Comparison of ENCODE assay signal across 8 cellular contexts in genomic region chr6:2244261-2245102, GRCh38. TPM values are rescaled to one million over a fixed set of nuclear protein-coding genes. Genes with fewer than 3 reads are reported as not detected.
DNase-seq lines count a peak whose midpoint lies in the region; ATAC-seq lines count a peak whose summit lies in the region.

No MANE protein-coding gene starts in this region.

- peak overlapping the region; percentile 94 for H3K4me3 Mint-ChIP-seq in activated CD8-positive, alpha-beta T cell treated with anti-CD3 and anti-CD28 coated beads, Interleukin-2, amount 10 ng/mL, durations not matched to agents 7 days and 5 days
- H3K4me3 Mint-ChIP-seq in stimulated activated memory B cell treated with anti-CD40 and anti-IgM and Interleukin-4, amounts not matched to agents 10 μg/mL and 1 μg/mL and 100 μg/mL, for 72 hours, result peak overlapping the region; percentile 90

- peaks cover 43% of the 10 kb centered on the region for H3K4me1 Mint-ChIP-seq in activated CD8-positive, alpha-beta T cell treated with anti-CD3 and anti-CD28 coated beads, Interleukin-2, amount 10 ng/mL, durations not matched to agents 7 days and 5 days (ENCODE audit: low read depth)
- H3K4me1 Mint-ChIP-seq in stimulated activated memory B cell treated with anti-CD40 and anti-IgM and Interleukin-4, amounts not matched to agents 10 μg/mL and 1 μg/mL and 100 μg/mL, for 72 hours, result peaks cover 58% of the 10 kb centered on the region

- H3K4me3 ChIP-seq in GM08714 (ENCODE audit: low read length) (peak overlapping the region; percentile 89), iPS-15b (ENCODE audit: low read depth, low read length) (peak overlapping the region; percentile 81)

- CTCF ChIA-PET in activated CD8-positive, alpha-beta T cell treated with anti-CD3 and anti-CD28 coated beads, Interleukin-2, amount 10 ng/mL, durations not matched to agents 7 days and 5 days (lab: Charles Lee), result no interaction called here

- POLR2A ChIA-PET in activated CD8-positive, alpha-beta T cell treated with anti-CD3 and anti-CD28 coated beads, Interleukin-2, amount 10 ng/mL, durations not matched to agents 7 days and 5 days (lab: Charles Lee), result no interaction called here

- H3K36me3 Mint-ChIP-seq in activated CD8-positive, alpha-beta T cell treated with anti-CD3 and anti-CD28 coated beads, Interleukin-2, amount 10 ng/mL, durations not matched to agents 7 days and 5 days (ENCODE audit: low read depth), result peaks cover 5% of the 10 kb centered on the region
- H3K36me3 Mint-ChIP-seq in stimulated activated memory B cell treated with anti-CD40 and anti-IgM and Interleukin-4, amounts not matched to agents 10 μg/mL and 1 μg/mL and 100 μg/mL, for 72 hours, result peaks cover 4% of the 10 kb centered on the region

- no peaks in the 10 kb centered on the region for H3K9me3 ChIP-seq in iPS-15b (ENCODE audit: control insufficient read depth, insufficient read depth, low read length)

- peak; percentile 18 for DNase-seq in activated CD8-positive, alpha-beta T cell treated with anti-CD3 and anti-CD28 coated beads, Interleukin-2, amount 10 ng/mL, durations not matched to agents 7 days and 5 days
- DNase-seq in NCI-H524 treated with DMSO at 0.1 percent for 48 hours (lab: John Stamatoyannopoulos, UW) (no peak), ecto neural progenitor cell (ENCODE audit: low spot score) (no peak)

- peak overlapping the region; percentile 38 for H3K9ac ChIP-seq in iPS-15b (ENCODE audit: low read depth, low read length)

- H3K27me3 ChIP-seq in iPS-15b (ENCODE audit: control insufficient read depth, insufficient read depth, low read length), result no peaks in the 10 kb centered on the region

- no peaks in the 10 kb centered on the region for H3K9me3 Mint-ChIP-seq in activated CD8-positive, alpha-beta T cell treated with anti-CD3 and anti-CD28 coated beads, Interleukin-2, amount 10 ng/mL, durations not matched to agents 7 days and 5 days (ENCODE audit: insufficient read depth)
- H3K9me3 Mint-ChIP-seq in stimulated activated memory B cell treated with anti-CD40 and anti-IgM and Interleukin-4, amounts not matched to agents 10 μg/mL and 1 μg/mL and 100 μg/mL, for 72 hours, result no peaks in the 10 kb centered on the region

- H3K4me1 ChIP-seq in iPS-15b (ENCODE audit: control insufficient read depth, insufficient read depth, low read length), result peaks cover 20% of the 10 kb centered on the region

- ATAC-seq in HG03378 (IDR thresholded peaks at IDR 0.05; ENCODE audit: unreplicated experiment), result peak; percentile 9
- ATAC-seq in activated CD8-positive, alpha-beta T cell treated with anti-CD3 and anti-CD28 coated beads, Interleukin-2, amount 10 ng/mL, durations not matched to agents 7 days and 5 days, result no peak
- ATAC-seq in stimulated activated memory B cell treated with anti-CD40 and anti-IgM and Interleukin-4, amounts not matched to agents 10 μg/mL and 1 μg/mL and 100 μg/mL, for 72 hours, result no peak
- ATAC-seq in HG03135 (IDR thresholded peaks at IDR 0.05; ENCODE audit: unreplicated experiment), result no peak

- peak overlapping the region; percentile 90 for H3K27ac Mint-ChIP-seq in activated CD8-positive, alpha-beta T cell treated with anti-CD3 and anti-CD28 coated beads, Interleukin-2, amount 10 ng/mL, durations not matched to agents 7 days and 5 days
- peak overlapping the region; percentile 93 for H3K27ac Mint-ChIP-seq in stimulated activated memory B cell treated with anti-CD40 and anti-IgM and Interleukin-4, amounts not matched to agents 10 μg/mL and 1 μg/mL and 100 μg/mL, for 72 hours

- no peaks in the 10 kb centered on the region for H3K36me3 ChIP-seq in iPS-15b (ENCODE audit: control insufficient read depth, insufficient read depth, low read length)

- H3K27me3 Mint-ChIP-seq in activated CD8-positive, alpha-beta T cell treated with anti-CD3 and anti-CD28 coated beads, Interleukin-2, amount 10 ng/mL, durations not matched to agents 7 days and 5 days (ENCODE audit: low read depth), result no peaks in the 10 kb centered on the region
- H3K27me3 Mint-ChIP-seq in stimulated activated memory B cell treated with anti-CD40 and anti-IgM and Interleukin-4, amounts not matched to agents 10 μg/mL and 1 μg/mL and 100 μg/mL, for 72 hours, result no peaks in the 10 kb centered on the region

RNA-seq across cellular contexts. Expression of gene GMDS, which starts 0.9 kb away (rescaled TPM):
- 10 to 100 TPM; 30.3 to 38.5 TPM for total RNA-seq in activated CD8-positive, alpha-beta T cell treated with anti-CD3 and anti-CD28 coated beads, Interleukin-2, amount 10 ng/mL, durations not matched to agents 7 days and 5 days
